ENCODE assay signal across 27 cellular contexts in the genomic region with DNA sequence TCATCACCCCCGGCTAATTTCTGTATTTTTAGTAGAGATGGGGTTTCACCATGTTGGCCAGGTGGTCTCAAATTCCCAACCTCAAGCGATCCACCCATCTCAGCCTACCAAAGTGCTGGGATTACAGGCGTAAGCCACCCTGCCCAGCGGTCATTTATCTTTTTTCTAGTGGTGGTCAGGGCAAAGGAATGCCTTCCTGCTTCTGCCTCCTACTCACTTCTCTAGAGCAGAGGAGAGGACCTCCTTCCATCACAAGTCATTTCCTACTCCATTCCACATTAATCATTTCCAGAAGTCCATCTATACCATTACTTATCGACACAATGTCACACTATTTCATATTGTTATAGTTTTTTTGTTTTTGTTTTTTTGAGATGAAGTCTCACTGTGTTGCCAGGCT. TPM values are rescaled to one million over a fixed set of nuclear protein-coding genes. Genes with fewer than 3 reads are reported as not detected.
DNase-seq lines count a peak whose midpoint lies in the region; ATAC-seq and TF ChIP-seq lines count a peak whose summit lies in the region.
"Had no signal": no experiment of that assay in that cellular context is flagged by ENCODE, and none has a peak within 500 bp of the region (broad histone marks: within the 10 kb centered on the region; RNA-seq: fewer than 3 reads in every experiment).

No MANE protein-coding gene starts in this region.

- ATAC-seq in GM19035 (IDR thresholded peaks at IDR 0.05; ENCODE audit: unreplicated experiment) = no peak
- ATAC-seq: GM23338, Right ventricle myocardium inferior had no signal

- H3K36me3 ChIP-seq in brain microvascular endothelial cell (replicated peaks) (peaks cover 2% of the 10 kb centered on the region), smooth muscle cell (ENCODE audit: low read depth) (no peaks in the 10 kb centered on the region)
- H3K36me3 ChIP-seq: HAP-1 had no signal

- peak; percentile 15 for DNase-seq in EL
- DNase-seq in NCI-H226 = peak; percentile 41
- DNase-seq in brain microvascular endothelial cell = peak; percentile 43
- no peak for DNase-seq in smooth muscle cell (lab: John Stamatoyannopoulos, UW; ENCODE audit: unreplicated experiment)
- no peak for DNase-seq in NOMO-1 (lab: John Stamatoyannopoulos, UW; ENCODE audit: unreplicated experiment in 2 of 2)
- DNase-seq in NCI-H1436 (lab: John Stamatoyannopoulos, UW) = no peak
- no peak for DNase-seq in UCSD-AML1 (lab: John Stamatoyannopoulos, UW; ENCODE audit: unreplicated experiment)
- DNase-seq: CD8-positive, alpha-beta memory T cell; DMS 273 treated with DMSO at 0.1 percent for 48 hours; DMS79; Karpas-422; NCI-H1092; NCI-H1417 treated with DMSO at 0.1 percent for 48 hours; NCI-H187; NCI-H2081 treated with DMSO at 0.1 percent for 48 hours; NCI-H2171; NCI-H446; NCI-H524 treated with DMSO at 0.1 percent for 48 hours; NCI-H774; PC-9; SJCRH30 had no signal

- no peaks in the 10 kb centered on the region for H3K27me3 ChIP-seq in brain microvascular endothelial cell (replicated peaks)
- no peaks in the 10 kb centered on the region for H3K27me3 ChIP-seq in smooth muscle cell (ENCODE audit: low read depth)
- H3K27me3 ChIP-seq: SJCRH30 had no signal

- peaks cover 99% of the 10 kb centered on the region for H4K20me1 ChIP-seq in smooth muscle cell (ENCODE audit: low read depth)

- no peak overlapping the region for H2AFZ ChIP-seq in smooth muscle cell (ENCODE audit: low read depth)
- H2AFZ ChIP-seq: GM23338, PC-9 had no signal

- in situ Hi-C loops in brain microvascular endothelial cell (cut with HindIII; ENCODE audit: low pct_ligation_motif_present, low sequenced_read_pairs) = no loop called here

- H3K27ac ChIP-seq in brain microvascular endothelial cell = no peak overlapping the region
- no peak overlapping the region for H3K27ac ChIP-seq in smooth muscle cell (ENCODE audit: low read depth)
- H3K27ac ChIP-seq: C4-2B, HL-60, PC-9, SJCRH30 had no signal

- TF ChIP-seq CTCF in brain microvascular endothelial cell (IDR thresholded peaks at IDR 0.05; ENCODE audit: low read depth, low read length, missing control alignments) = no peak
- TF ChIP-seq CTCF in smooth muscle cell (IDR thresholded peaks at IDR 0.05; ENCODE audit: borderline replicate concordance, insufficient read depth, poor library complexity, severe bottlenecking) = no peak

- H3K4me3 ChIP-seq in brain microvascular endothelial cell (ENCODE audit: low read depth, low read length) = no peak overlapping the region
- H3K4me3 ChIP-seq in smooth muscle cell = no peak overlapping the region
- H3K4me3 ChIP-seq: GM23338, HAP-1, PC-9, SJCRH30 had no signal

- H3K9me3 ChIP-seq in smooth muscle cell (replicated peaks; ENCODE audit: low read depth) = no peaks in the 10 kb centered on the region
- H3K9me3 ChIP-seq: HAP-1, SJCRH30 had no signal

- H3K9ac ChIP-seq in smooth muscle cell (ENCODE audit: low read depth) = no peak overlapping the region

- H3K79me2 ChIP-seq in smooth muscle cell (ENCODE audit: low read depth) = peaks cover 85% of the 10 kb centered on the region

- H3K4me2 ChIP-seq in smooth muscle cell = peak overlapping the region; percentile 26
- H3K4me2 ChIP-seq: GM23338, PC-9 had no signal

- no peaks in the 10 kb centered on the region for H3K4me1 ChIP-seq in smooth muscle cell (ENCODE audit: low read depth)
- H3K4me1 ChIP-seq: HAP-1, SJCRH30 had no signal

- WGBS in smooth muscle cell (ENCODE audit: low lambda C conversion rate) = 62% methylated on average over 5 of the region's 5 CpGs

- no peaks in the 10 kb centered on the region for H3F3A ChIP-seq in smooth muscle cell (ENCODE audit: low read depth)

RNA-seq across cellular contexts. Expression of a gene that starts 13.3 kb away (rescaled TPM):
- total RNA-seq in smooth muscle cell = 14.7 and 16.5 TPM in 2 replicates
- 19.3 and 22.6 TPM in 2 replicates for polyA plus RNA-seq in smooth muscle cell

RNA-seq across cellular contexts. Expression of a gene that starts 28.1 kb away (rescaled TPM):
- total RNA-seq in smooth muscle cell = 45.3 and 58.1 TPM in 2 replicates
- 52.8 and 56.4 TPM in 2 replicates for polyA plus RNA-seq in smooth muscle cell

Comparison
In these comparisons a context has a peak if more than half of its experiments do, and no peak if none do; other contexts are left out.
1. DNase-seq: peak in EL (single experiment), NCI-H226 (single experiment) and brain microvascular endothelial cell (single experiment); none in smooth muscle cell (single experiment), NOMO-1 (0 of 2), NCI-H1436 (single experiment) and UCSD-AML1 (single experiment).